ENCODE assay signal across 10 cellular contexts in the genomic region with DNA sequence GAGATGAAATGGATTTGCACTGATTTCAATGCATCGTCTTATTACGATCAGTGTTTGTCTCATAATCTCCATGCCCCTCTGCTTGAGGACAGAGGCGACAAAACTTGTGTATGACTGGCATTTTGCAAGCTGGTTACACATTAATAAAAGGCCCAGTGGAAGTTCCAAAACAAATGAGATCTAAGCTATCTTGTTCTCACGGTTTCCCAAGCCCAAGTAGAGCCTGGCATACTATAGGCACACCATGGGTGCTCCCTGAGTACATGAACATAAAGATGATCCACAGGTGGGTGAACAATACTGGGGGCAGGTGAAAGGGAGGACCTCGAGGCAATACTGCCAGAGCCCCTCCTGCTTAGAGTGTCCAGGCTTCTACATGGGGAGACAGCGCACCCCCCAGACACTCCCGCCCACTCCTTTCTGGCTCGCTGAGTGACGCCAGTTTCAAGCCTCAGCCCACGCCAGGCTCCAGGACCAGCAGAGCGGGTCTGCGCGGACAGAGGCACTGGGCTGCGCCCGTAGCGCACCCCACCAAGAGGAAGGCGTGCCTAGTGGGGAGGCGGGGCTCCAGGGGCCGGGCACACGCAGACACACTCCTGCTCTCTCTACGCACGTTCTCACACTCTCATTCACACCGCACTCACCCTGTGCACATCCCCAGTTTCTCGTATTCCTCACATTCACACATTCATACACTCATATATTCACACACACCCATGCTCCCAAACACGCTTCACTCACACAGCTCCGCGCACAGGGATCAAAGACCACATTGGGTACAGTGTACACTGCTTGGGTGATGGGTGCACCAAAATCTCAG. TPM values are rescaled to one million over a fixed set of nuclear protein-coding genes. Genes with fewer than 3 reads are reported as not detected.
A peak's percentile ranks its signal among the peaks of the same experiment; 100 is the strongest.
DNase-seq lines count a peak whose midpoint lies in the region; ATAC-seq, FAIRE-seq and TF ChIP-seq lines count a peak whose summit lies in the region.
"Had no signal": no experiment of that assay in that cellular context is flagged by ENCODE, and none has a peak within 500 bp of the region (broad histone marks: within the 10 kb centered on the region; RNA-seq: fewer than 3 reads in every experiment).

No MANE protein-coding gene starts in this region.

- H4K20me1 ChIP-seq in DND-41 (ENCODE audit: insufficient read depth, low read length), result no peaks in the 10 kb centered on the region
- peaks cover 7% of the 10 kb centered on the region; the same call in 1 of the 2 replicates for H4K20me1 ChIP-seq in GM23338 (replicated peaks; ENCODE audit: insufficient read depth)

- no peak for DNase-seq in DND-41
- peak; percentile 47 for DNase-seq in GM23338 (ENCODE audit: low spot score)
- no peak for DNase-seq in RWPE2 (ENCODE audit: low spot score)
- peak; percentile 57 for DNase-seq in ecto neural progenitor cell (ENCODE audit: low spot score)
- peak in 1 of 2 experiments; percentile 48 for DNase-seq in mesothelial cell of epicardium (ENCODE audit: low spot score in 2 of 2, unreplicated experiment in 2 of 2)
- no peak for DNase-seq in H54 (ENCODE audit: insufficient read length, low spot score)
- DNase-seq in stimulated activated CD4-positive, alpha-beta T cell treated with anti-CD3 and anti-CD28 coated beads, Interleukin-4, amount 100 ng/mL, for 24 hours, result no peak
- DNase-seq in KG1 (lab: John Stamatoyannopoulos, UW), result no peak

- H3K27me3 Mint-ChIP-seq in GM23338 (ENCODE audit: insufficient read depth, low read depth, poor library complexity) (peaks cover 63% of the 10 kb centered on the region), mesothelial cell of epicardium (ENCODE audit: low read depth) (peaks cover 90% of the 10 kb centered on the region)

- peak overlapping the region; percentile 49; the same call in 1 of the 2 replicates for H3K9ac ChIP-seq in DND-41 (ENCODE audit: low read depth, low read length)

- peaks cover 30% of the 10 kb centered on the region for H3F3A ChIP-seq in GM23338 (replicated peaks; ENCODE audit: low read depth)

- H3K27ac Mint-ChIP-seq in GM23338 (no peak overlapping the region), mesothelial cell of epicardium (no peak overlapping the region)

- no peak for TF ChIP-seq POLR2A in H54 (IDR thresholded peaks at IDR 0.05; ENCODE audit: low read depth, low read length)

- H3K9me3 Mint-ChIP-seq in GM23338, result no peaks in the 10 kb centered on the region
- no peaks in the 10 kb centered on the region for H3K9me3 Mint-ChIP-seq in mesothelial cell of epicardium

- H3K4me3 Mint-ChIP-seq in GM23338 (peak overlapping the region; percentile 76), mesothelial cell of epicardium (peak overlapping the region; percentile 82)

- no peak for FAIRE-seq in H54 (lab: Jason Lieb, UNC)
- FAIRE-seq: islet of Langerhans had no signal

- H3K4me2 ChIP-seq in DND-41 (ENCODE audit: insufficient read depth, low read length) (peak overlapping the region; percentile 63), GM23338 (peak overlapping the region; percentile 93)

- 0 out of 3 replicates have a peak, but pooled peaks have one; percentile 8 for ATAC-seq in DND-41 (ENCODE audit: insufficient read depth, low read depth)
- ATAC-seq in GM23338, result peak; percentile 73
- ATAC-seq in RWPE2 (ENCODE audit: low read depth), result peak; percentile 24; the same call in 1 of the 3 replicates

- peaks cover 6% of the 10 kb centered on the region; the same call in 1 of the 2 replicates for H3K9me2 ChIP-seq in GM23338 (ENCODE audit: insufficient read depth)

- H3K36me3 ChIP-seq in DND-41 (ENCODE audit: insufficient read depth, low read length) (no peaks in the 10 kb centered on the region), GM23338 (ENCODE audit: insufficient read depth) (no peaks in the 10 kb centered on the region), RWPE2 (ENCODE audit: low read depth) (no peaks in the 10 kb centered on the region)

- H3K4me3 ChIP-seq in DND-41 (ENCODE audit: low read depth in 1 of 2, low read length in 2 of 2) (peak overlapping the region in 1 of 2 experiments; percentile 58; a peak in 2 of 4 replicates), GM23338 (peak overlapping the region; percentile 68), RWPE2 (ENCODE audit: severe bottlenecking) (peak overlapping the region; percentile 31)

- H3K4me1 ChIP-seq in DND-41 (ENCODE audit: insufficient read depth, low read length), result peaks cover 14% of the 10 kb centered on the region
- peaks cover 42% of the 10 kb centered on the region for H3K4me1 ChIP-seq in GM23338 (ENCODE audit: insufficient read depth)
- no peaks in the 10 kb centered on the region for H3K4me1 ChIP-seq in RWPE2 (ENCODE audit: insufficient read depth, poor library complexity, severe bottlenecking)

- no peaks in the 10 kb centered on the region for H3K79me2 ChIP-seq in DND-41 (ENCODE audit: insufficient read depth, low read length)
- no peaks in the 10 kb centered on the region for H3K79me2 ChIP-seq in GM23338 (replicated peaks; ENCODE audit: insufficient read depth)

- H3K27ac ChIP-seq in DND-41 (ENCODE audit: low read length) (no peak overlapping the region), GM23338 (ENCODE audit: low read depth) (no peak overlapping the region), RWPE2 (ENCODE audit: poor library complexity, severe bottlenecking) (no peak overlapping the region)

- peaks cover 41% of the 10 kb centered on the region for H3K4me1 Mint-ChIP-seq in GM23338
- peaks cover 9% of the 10 kb centered on the region for H3K4me1 Mint-ChIP-seq in mesothelial cell of epicardium

- H3K36me3 Mint-ChIP-seq in GM23338 (ENCODE audit: low read depth), result no peaks in the 10 kb centered on the region
- H3K36me3 Mint-ChIP-seq in mesothelial cell of epicardium, result no peaks in the 10 kb centered on the region

- H3K9me3 ChIP-seq in DND-41 (ENCODE audit: insufficient read depth, low read length, severe bottlenecking) (no peaks in the 10 kb centered on the region), RWPE2 (ENCODE audit: severe bottlenecking) (no peaks in the 10 kb centered on the region)

- no peak for TF ChIP-seq CTCF in DND-41 (IDR thresholded peaks at IDR 0.05; ENCODE audit: borderline replicate concordance, extremely low read depth, low read length, poor library complexity, severe bottlenecking)
- TF ChIP-seq CTCF in GM23338 (conservative IDR thresholded peaks at IDR 0.05; ENCODE audit: low read depth in 2 of 2), result no peak
- TF ChIP-seq CTCF in RWPE2 (IDR thresholded peaks at IDR 0.05; ENCODE audit: poor library complexity, severe bottlenecking), result no peak
- TF ChIP-seq CTCF in mesothelial cell of epicardium (IDR thresholded peaks at IDR 0.05; ENCODE audit: unreplicated experiment), result no peak

- peaks cover 4% of the 10 kb centered on the region for H3K27me3 ChIP-seq in DND-41 (ENCODE audit: insufficient read depth, low read length, poor library complexity)
- peaks cover 93% of the 10 kb centered on the region for H3K27me3 ChIP-seq in GM23338 (ENCODE audit: insufficient read depth)
- H3K27me3 ChIP-seq in RWPE2 (ENCODE audit: insufficient read depth, poor library complexity, severe bottlenecking), result no peaks in the 10 kb centered on the region

- peak overlapping the region; percentile 78 for H2AFZ ChIP-seq in DND-41 (ENCODE audit: low read depth, low read length)
- H2AFZ ChIP-seq in GM23338, result 0 out of 2 replicates have a peak overlapping the region, but pooled peaks have one; percentile 45

TF ChIP-seq in GM23338, 12 proteins besides CTCF, POLR2A, EP300 and RAD21 (continues in another document):
- no peak for TF ChIP-seq STAT1 (IDR thresholded peaks at IDR 0.05; ENCODE audit: unreplicated experiment)
- no peak for TF ChIP-seq ZNF114 (CRISPR knock-in tag; IDR thresholded peaks at IDR 0.05)
- no peak for TF ChIP-seq ZNF331 (CRISPR knock-in tag; IDR thresholded peaks at IDR 0.05; ENCODE audit: low read depth)
- no peak for TF ChIP-seq EZH2 (IDR thresholded peaks at IDR 0.05; ENCODE audit: low read depth, unreplicated experiment)
- no peak for TF ChIP-seq ETS1 (IDR thresholded peaks at IDR 0.05)

RNA-seq across cellular contexts. Expression of gene GSX2, which starts 8.9 kb away (rescaled TPM):
- total RNA-seq in GM23338 (2014; rRNA removed; shearing (Covaris generic)), result not detected in 2 replicates
- polyA plus RNA-seq in GM23338 (2016; fragmentation: Nextera tagmentation; extraction: Ambion mirVana), result 0.34 TPM in 1 of 2 replicates, not detected in the other
- total RNA-seq in mesothelial cell of epicardium, result not detected in 3 replicates
- total RNA-seq: M059J had no signal

RNA-seq across cellular contexts. Expression of gene CHIC2, which starts 26.6 kb away (rescaled TPM):
- 18.3 and 21.1 TPM in 2 replicates for total RNA-seq in GM23338 (2014; rRNA removed; shearing (Covaris generic))
- polyA plus RNA-seq in GM23338 (2016; fragmentation: Nextera tagmentation; extraction: Ambion mirVana), result 17.2 and 24.3 TPM in 2 replicates
- 20.1 to 23.3 TPM (median 21.8 TPM) in 3 replicates for total RNA-seq in mesothelial cell of epicardium

Comparison
In these comparisons a context has a peak if more than half of its experiments do, and no peak if none do; other contexts are left out.
1. ATAC-seq: peak in every context shown above with its lines; median percentile 73 in GM23338; 24 in RWPE2; 8 in DND-41.
2. DNase-seq: peak in GM23338 (single experiment) and ecto neural progenitor cell (single experiment); none in DND-41 (single experiment), RWPE2 (single experiment), H54 (single experiment), stimulated activated CD4-positive, alpha-beta T cell treated with anti-CD3 and anti-CD28 coated beads, Interleukin-4, amount 100 ng/mL, for 24 hours (single experiment) and KG1 (single experiment).